In the genomic region with DNA sequence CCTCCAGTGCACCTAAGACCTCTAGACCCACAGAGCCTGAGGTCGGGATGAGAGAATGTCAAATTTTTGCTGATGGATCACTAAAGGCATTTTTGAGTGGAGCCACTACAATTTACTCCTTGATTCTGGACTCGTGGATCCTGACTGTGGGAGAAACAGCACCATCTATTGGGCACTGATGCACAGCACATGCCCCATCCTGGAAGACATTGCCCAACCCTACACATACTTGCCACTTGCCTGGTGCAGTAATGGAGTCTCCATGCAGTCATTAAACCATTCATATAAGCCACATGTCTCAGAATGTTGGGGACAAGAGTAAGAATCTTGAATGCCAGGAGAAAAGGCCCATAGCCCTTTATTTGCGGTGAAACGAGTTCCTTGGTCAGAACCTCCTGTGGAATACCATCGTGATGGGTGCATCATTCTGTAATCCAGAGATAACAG, we compare ENCODE assay signal across 8 cellular contexts.
DNase-seq lines count a peak whose midpoint lies in the region; ATAC-seq, FAIRE-seq and TF ChIP-seq lines count a peak whose summit lies in the region.

No MANE protein-coding gene starts in this region.

- H3K27ac ChIP-seq in RWPE2 (ENCODE audit: poor library complexity, severe bottlenecking) (no peak overlapping the region), kidney (ENCODE audit: low read depth in 2 of 2, low read length in 2 of 2) (no peak overlapping the region)

- FAIRE-seq in kidney (lab: Jason Lieb, UNC) = peak; percentile 59

- H3K4me3 Mint-ChIP-seq in MCF 10A (ENCODE audit: unreplicated experiment) = no peak overlapping the region

- H3K36me3 ChIP-seq in RWPE2 (ENCODE audit: low read depth) = no peaks in the 10 kb centered on the region
- H3K36me3 ChIP-seq in kidney (ENCODE audit: control insufficient read depth in 1 of 2, insufficient read depth in 2 of 2, low read length in 2 of 2) = no peaks in the 10 kb centered on the region

- H3K27ac Mint-ChIP-seq in MCF 10A (ENCODE audit: low read depth, unreplicated experiment) = no peak overlapping the region

- no peaks in the 10 kb centered on the region for H3K9me3 Mint-ChIP-seq in MCF 10A (ENCODE audit: unreplicated experiment)

- peaks cover 16% of the 10 kb centered on the region for H3K4me1 Mint-ChIP-seq in MCF 10A (ENCODE audit: insufficient read depth, unreplicated experiment)

- TF ChIP-seq CTCF in GM20000 (IDR thresholded peaks at IDR 0.05; ENCODE audit: extremely low read depth, missing control alignments) (peak; percentile 88), RWPE2 (IDR thresholded peaks at IDR 0.05; ENCODE audit: poor library complexity, severe bottlenecking) (peak; percentile 32), MCF 10A (IDR thresholded peaks at IDR 0.05; ENCODE audit: unreplicated experiment) (peak; percentile 88), kidney (IDR thresholded peaks at IDR 0.05; ENCODE audit: borderline replicate concordance, extremely low read depth, insufficient read depth) (peak; percentile 48)

- POLR2A ChIA-PET in MCF 10A (lab: Yijun Ruan, JAX) = interaction anchor here (0.6 kb wide), 1 partner anchor 21 kb away, joined by 3 read pairs; no protein-coding TSS in a partner anchor

- peaks cover 8% of the 10 kb centered on the region for H3K27me3 ChIP-seq in RWPE2 (ENCODE audit: insufficient read depth, poor library complexity, severe bottlenecking)

- H3K27me3 Mint-ChIP-seq in MCF 10A (ENCODE audit: insufficient read depth, unreplicated experiment) = peaks cover 11% of the 10 kb centered on the region

- H3K36me3 Mint-ChIP-seq in MCF 10A (ENCODE audit: insufficient read depth, unreplicated experiment) = peaks cover 2% of the 10 kb centered on the region

- DNase-seq in CD1c-positive myeloid dendritic cell (ENCODE audit: extremely low spot score) (peak; percentile 61), GM20000 (ENCODE audit: low spot score) (peak; percentile 41), RWPE2 (ENCODE audit: low spot score) (no peak), MCF 10A (ENCODE audit: unreplicated experiment) (peak; percentile 71), kidney (no peak), NCI-H748 treated with DMSO at 0.1 percent for 48 hours (lab: John Stamatoyannopoulos, UW) (no peak)
- peak; percentile 27 to 35 for DNase-seq in stimulated activated CD4-positive, alpha-beta T cell treated with anti-CD3 and anti-CD28 coated beads, Interleukin-4, amount 100 ng/mL, for 4 hours

- no peak overlapping the region for H3K9ac ChIP-seq in kidney (ENCODE audit: low read length in 2 of 2)

- intact Hi-C loops in MCF 10A (cut with micrococcal nuclease) = loop anchor here (1.0 to 2.0 kb wide), 3 partner anchors 38 to 284 kb away; no protein-coding TSS in a partner anchor
- intact Hi-C loops in kidney (cut with DNase I) = no loop called here

- H3K9me3 ChIP-seq in RWPE2 (ENCODE audit: severe bottlenecking) (peaks cover 10% of the 10 kb centered on the region), kidney (ENCODE audit: control insufficient read depth in 1 of 2, low read length in 2 of 2) (no peaks in the 10 kb centered on the region)

- no peak overlapping the region for H3K4me3 ChIP-seq in RWPE2 (ENCODE audit: severe bottlenecking)
- no peak overlapping the region for H3K4me3 ChIP-seq in kidney (ENCODE audit: low read length in 2 of 2)

- BruUV-seq in MCF 10A (replicated peaks; lab: Mats Ljungman, UMichigan) = no TSS peak

- H3K4me1 ChIP-seq in RWPE2 (ENCODE audit: insufficient read depth, poor library complexity, severe bottlenecking) (no peaks in the 10 kb centered on the region), kidney (ENCODE audit: control insufficient read depth in 1 of 2, insufficient read depth in 1 of 2, low read depth in 1 of 2, low read length in 2 of 2) (no peaks in the 10 kb centered on the region)

- ATAC-seq in RWPE2 (ENCODE audit: low read depth) (peak; percentile 82), HG03097 (IDR thresholded peaks at IDR 0.05; ENCODE audit: low FRiP score, unreplicated experiment) (no peak)

- CTCF ChIA-PET in MCF 10A (lab: Yijun Ruan, JAX) = interaction anchor here (0.6 to 1.9 kb wide), 15 partner anchors 8 to 160 kb away, joined by 3 to 9 read pairs (median 4); no protein-coding TSS in a partner anchor

Comparison
In these comparisons a context has a peak if more than half of its experiments do, and no peak if none do; other contexts are left out.
1. DNase-seq: peak in CD1c-positive myeloid dendritic cell (single experiment), GM20000 (single experiment), MCF 10A (single experiment) and stimulated activated CD4-positive, alpha-beta T cell treated with anti-CD3 and anti-CD28 coated beads, Interleukin-4, amount 100 ng/mL, for 4 hours (2 of 2); none in RWPE2 (single experiment), kidney (single experiment) and NCI-H748 treated with DMSO at 0.1 percent for 48 hours (single experiment).
2. CTCF ChIP-seq: peak in every context shown above with its lines; median percentile 88 in GM20000; 88 in MCF 10A; 48 in kidney; 32 in RWPE2.